In genomic region chr3:8301977-8302589, GRCh38 we compare ENCODE assay signal across 8 cellular contexts.
DNase-seq lines count a peak whose midpoint lies in the region; ATAC-seq and TF ChIP-seq lines count a peak whose summit lies in the region.

No MANE protein-coding gene starts in this region.

- H3K9me3 Mint-ChIP-seq in HFFc6 (no peaks in the 10 kb centered on the region), chondrocyte (ENCODE audit: low read depth) (no peaks in the 10 kb centered on the region), memory B cell (no peaks in the 10 kb centered on the region)

- no peak overlapping the region for H3K27ac Mint-ChIP-seq in HFFc6
- no peak overlapping the region for H3K27ac Mint-ChIP-seq in chondrocyte (ENCODE audit: unreplicated experiment)
- H3K27ac Mint-ChIP-seq in memory B cell = no peak overlapping the region

- no peak overlapping the region for H3K4me3 Mint-ChIP-seq in HFFc6
- H3K4me3 Mint-ChIP-seq in chondrocyte (ENCODE audit: unreplicated experiment) = no peak overlapping the region
- H3K4me3 Mint-ChIP-seq in memory B cell = no peak overlapping the region

- TF ChIP-seq CTCF in HFFc6 (IDR thresholded peaks at IDR 0.05) = peak; percentile 87
- peak; percentile 90 for TF ChIP-seq CTCF in chondrocyte (IDR thresholded peaks at IDR 0.05)

- peaks cover 9% of the 10 kb centered on the region for H3K4me1 Mint-ChIP-seq in HFFc6 (ENCODE audit: low read depth)
- peaks cover 3% of the 10 kb centered on the region for H3K4me1 Mint-ChIP-seq in chondrocyte (ENCODE audit: low read depth)
- no peaks in the 10 kb centered on the region for H3K4me1 Mint-ChIP-seq in memory B cell

- peaks cover 5% of the 10 kb centered on the region for H3K27me3 Mint-ChIP-seq in HFFc6 (ENCODE audit: insufficient read depth)
- peaks cover 3% of the 10 kb centered on the region for H3K27me3 Mint-ChIP-seq in chondrocyte (ENCODE audit: low read depth)
- peaks cover 2% of the 10 kb centered on the region for H3K27me3 Mint-ChIP-seq in memory B cell

- ATAC-seq in memory B cell (ENCODE audit: low read depth) = peak; percentile 39
- ATAC-seq in HG02970 (IDR thresholded peaks at IDR 0.05; ENCODE audit: low FRiP score, unreplicated experiment) = no peak

- peak; percentile 0 for DNase-seq in NCI-H146 treated with DMSO at 0.1 percent for 48 hours (lab: John Stamatoyannopoulos, UW; ENCODE audit: unreplicated experiment)
- DNase-seq in NCI-H146 (lab: John Stamatoyannopoulos, UW) = no peak
- DNase-seq in HFFc6 = peak; percentile 55
- peak; percentile 50 for DNase-seq in NCI-H82 treated with DMSO at 0.1 percent for 48 hours (lab: John Stamatoyannopoulos, UW; ENCODE audit: unreplicated experiment)
- DNase-seq in chondrocyte (ENCODE audit: low spot score) = no peak
- DNase-seq in memory B cell (ENCODE audit: low spot score in 2 of 2) = peak in 1 of 2 donors; percentile 24
- DNase-seq in activated effector memory CD4-positive, alpha-beta T cell treated with anti-CD3 and anti-CD28 coated beads, Interleukin-2, amount 50 U/mL, for 16 hours = no peak

- H3K36me3 Mint-ChIP-seq in HFFc6 (ENCODE audit: low read depth) (no peaks in the 10 kb centered on the region), chondrocyte (ENCODE audit: low read depth) (no peaks in the 10 kb centered on the region), memory B cell (no peaks in the 10 kb centered on the region)

Comparison
In these comparisons a context has a peak if more than half of its experiments do, and no peak if none do; other contexts are left out.
1. DNase-seq: peak in NCI-H146 treated with DMSO at 0.1 percent for 48 hours (single experiment), HFFc6 (single experiment) and NCI-H82 treated with DMSO at 0.1 percent for 48 hours (single experiment); none in NCI-H146 (single experiment), chondrocyte (single experiment) and activated effector memory CD4-positive, alpha-beta T cell treated with anti-CD3 and anti-CD28 coated beads, Interleukin-2, amount 50 U/mL, for 16 hours (single experiment).